In the genomic region with DNA sequence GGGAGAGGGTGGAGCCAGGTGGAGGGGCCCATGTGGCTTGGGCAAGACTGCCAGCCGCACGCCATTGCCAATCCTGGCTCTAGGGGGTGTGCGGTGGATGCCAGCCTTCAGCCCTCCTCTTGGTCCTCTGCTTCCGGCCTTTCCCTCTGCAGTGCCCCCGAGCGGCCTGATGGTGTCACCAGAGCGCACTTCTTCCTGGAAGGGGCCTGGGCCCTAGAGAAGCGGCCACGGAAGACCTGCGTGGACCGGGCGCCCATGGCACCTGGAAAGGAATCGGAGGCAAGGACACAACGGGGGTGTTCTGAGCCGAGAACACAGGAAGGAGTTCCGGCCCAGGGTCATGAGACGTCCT, we compare ENCODE assay signal across 8 cellular contexts.
DNase-seq lines count a peak whose midpoint lies in the region; ATAC-seq and TF ChIP-seq lines count a peak whose summit lies in the region.

No MANE protein-coding gene starts in this region.

- no peaks in the 10 kb centered on the region for H3K27me3 ChIP-seq in adrenal gland
- peaks cover 0 to 2% (median 0%) of the 10 kb centered on the region in 7 donors for H3K27me3 ChIP-seq in heart right ventricle
- no peaks in the 10 kb centered on the region for H3K27me3 ChIP-seq in CD8-positive, alpha-beta memory T cell (ENCODE audit: insufficient read depth, low read length, poor library complexity, severe bottlenecking)

- 12 to 26% (median 17%) methylated on average over 5 to 17 of the region's 17 CpGs for WGBS in adrenal gland, 4 donors
- 9% methylated on average over 17 of the region's 17 CpGs for WGBS in heart right ventricle, 2 donors

- H3K9me3 Mint-ChIP-seq in CD8-positive, alpha-beta memory T cell, result peaks cover 0 to 14% (median 5%) of the 10 kb centered on the region in 5 donors

- no peaks in the 10 kb centered on the region for H3K36me3 Mint-ChIP-seq in CD8-positive, alpha-beta memory T cell

- peak; percentile 65 for DNase-seq in DMS79 treated with DMSO at 0.1 percent for 48 hours (lab: John Stamatoyannopoulos, UW)
- peak; percentile 86 for DNase-seq in NCI-H69 (lab: John Stamatoyannopoulos, UW)
- peak; percentile 61 to 85 (median 73) for DNase-seq in adrenal gland
- peak; percentile 82 to 85 for DNase-seq in heart right ventricle
- peak; percentile 92 for DNase-seq in posterior vena cava (ENCODE audit: low spot score)
- no peak for DNase-seq in CD8-positive, alpha-beta memory T cell

- no peaks in the 10 kb centered on the region for H3K36me3 ChIP-seq in adrenal gland (replicated peaks in 1 of 2)
- no peaks in the 10 kb centered on the region for H3K36me3 ChIP-seq in heart right ventricle
- H3K36me3 ChIP-seq in CD8-positive, alpha-beta memory T cell (ENCODE audit: insufficient read depth, low read length), result no peaks in the 10 kb centered on the region

- TF ChIP-seq CTCF in adrenal gland (IDR thresholded peaks at IDR 0.05) (peak; percentile 55 to 83 (median 72)), heart right ventricle (IDR thresholded peaks at IDR 0.05) (peak; percentile 78 to 93 (median 87))

- H3K27me3 Mint-ChIP-seq in CD8-positive, alpha-beta memory T cell, result peaks cover 0 to 13% of the 10 kb centered on the region in 2 donors

- ATAC-seq in GM19467 (IDR thresholded peaks at IDR 0.05; ENCODE audit: unreplicated experiment), result peak; percentile 94
- peak; percentile 94 for ATAC-seq in HG03521 (IDR thresholded peaks at IDR 0.05; ENCODE audit: unreplicated experiment)
- ATAC-seq in heart right ventricle, result peak; percentile 77 to 94 (median 90)

- no peaks in the 10 kb centered on the region for H3K9me3 ChIP-seq in adrenal gland (replicated peaks in 1 of 3)
- peaks cover 0 to 8% (median 0%) of the 10 kb centered on the region in 11 donors for H3K9me3 ChIP-seq in heart right ventricle
- H3K9me3 ChIP-seq in CD8-positive, alpha-beta memory T cell (ENCODE audit: low read length), result no peaks in the 10 kb centered on the region

- H3K4me1 ChIP-seq in adrenal gland (replicated peaks in 1 of 2) (no peaks in the 10 kb centered on the region), heart right ventricle (peaks cover 0 to 25% (median 13%) of the 10 kb centered on the region in 9 donors)
- H3K4me1 ChIP-seq in CD8-positive, alpha-beta memory T cell (ENCODE audit: insufficient read depth, low read length), result no peaks in the 10 kb centered on the region

- H3K4me1 Mint-ChIP-seq in CD8-positive, alpha-beta memory T cell, result no peaks in the 10 kb centered on the region

- intact Hi-C loops in adrenal gland (cut with DNase I), result no loop called here
- intact Hi-C loops in heart right ventricle (cut with DNase I), result loop anchor here in 7 of 10 donors (1.0 to 10.0 kb wide), 15 partner anchors 74 to 751 kb away; partner anchors contain the start of genes IRX3 (in 3 of the 7) and IRX5 (in 2 of the 7)
- intact Hi-C loops in posterior vena cava (cut with DNase I), result no loop called here

- H3K4me3 Mint-ChIP-seq in CD8-positive, alpha-beta memory T cell, result no peak overlapping the region

- H3K27ac ChIP-seq in adrenal gland (peak overlapping the region in 2 of 5 donors; percentile 2 to 71), heart right ventricle (peak overlapping the region; percentile 76 to 91 (median 86))
- H3K27ac ChIP-seq in CD8-positive, alpha-beta memory T cell (ENCODE audit: low read depth, low read length), result no peak overlapping the region

- CTCF ChIA-PET in CD8-positive, alpha-beta memory T cell (lab: Charles Lee), result no interaction called here

- POLR2A ChIA-PET in CD8-positive, alpha-beta memory T cell (lab: Charles Lee), result no interaction called here

- TF ChIP-seq POLR2A in adrenal gland (IDR thresholded peaks at IDR 0.05), result no peak

- H3K27ac Mint-ChIP-seq in CD8-positive, alpha-beta memory T cell, result no peak overlapping the region

- H3K4me3 ChIP-seq in adrenal gland (peak overlapping the region in 1 of 4 donors; percentile 28), heart right ventricle (peak overlapping the region in 8 of 10 donors; percentile 10 to 47 (median 34))
- H3K4me3 ChIP-seq in CD8-positive, alpha-beta memory T cell (ENCODE audit: low read length), result no peak overlapping the region

Comparison
In these comparisons a context has a peak if more than half of its experiments do, and no peak if none do; other contexts are left out.
1. DNase-seq: peak in DMS79 treated with DMSO at 0.1 percent for 48 hours (single experiment), NCI-H69 (single experiment), adrenal gland (7 of 7), heart right ventricle (2 of 2) and posterior vena cava (single experiment); none in CD8-positive, alpha-beta memory T cell (0 of 5).
2. intact Hi-C loops: an anchor here in heart right ventricle (1.0 to 10.0 kb wide); none called in adrenal gland and posterior vena cava.
3. Peak in every context shown above with its lines, with median percentiles within 50 percentile points of each other: ATAC-seq.